Comparison of ENCODE assay signal across 9 cellular contexts in the genomic region with DNA sequence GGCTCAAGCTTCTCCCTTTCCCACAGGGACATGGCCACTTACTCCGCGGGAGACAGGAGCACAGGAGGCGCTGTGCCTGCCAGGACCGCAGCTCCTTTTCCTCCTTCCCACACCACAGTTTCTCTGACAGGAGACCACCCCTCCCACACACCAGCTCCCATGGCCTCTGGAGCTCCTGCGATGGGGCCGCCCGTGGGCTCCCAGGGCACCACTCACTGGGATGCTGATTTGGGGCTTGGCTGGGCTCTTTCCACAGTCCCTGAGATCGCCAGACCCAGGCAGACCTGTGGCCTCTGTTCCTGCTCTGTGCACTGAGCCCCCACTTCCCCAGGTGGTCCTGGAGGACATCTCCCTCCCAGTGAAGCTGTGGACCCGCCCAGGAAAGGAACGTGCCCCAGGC.
"Had no signal": no experiment of that assay in that cellular context is flagged by ENCODE, and none has a peak within 500 bp of the region (broad histone marks: within the 10 kb centered on the region; RNA-seq: fewer than 3 reads in every experiment).

No MANE protein-coding gene starts in this region.

- H3K27ac ChIP-seq: GM23248, HL-60 had no signal

- FAIRE-seq: H54, HepG2 had no signal

- H3K27ac Mint-ChIP-seq: H9, IgD-negative memory B cell had no signal

- H3K9ac ChIP-seq: GM23248 had no signal

- ATAC-seq: HepG2 had no signal

- H3K36me3 Mint-ChIP-seq: IgD-negative memory B cell had no signal

- H3K4me3 Mint-ChIP-seq: H9 had no signal

- H3K9me3 Mint-ChIP-seq: H9, IgD-negative memory B cell had no signal

- DNase-seq: GM23248, GOT3, H9, HCEC 1CT, KBM-7 had no signal

- H2AFZ ChIP-seq: GM23248 had no signal

- H3K4me3 ChIP-seq: GM23248 had no signal
